ENCODE assay signal across 19 cellular contexts in the genomic region with DNA sequence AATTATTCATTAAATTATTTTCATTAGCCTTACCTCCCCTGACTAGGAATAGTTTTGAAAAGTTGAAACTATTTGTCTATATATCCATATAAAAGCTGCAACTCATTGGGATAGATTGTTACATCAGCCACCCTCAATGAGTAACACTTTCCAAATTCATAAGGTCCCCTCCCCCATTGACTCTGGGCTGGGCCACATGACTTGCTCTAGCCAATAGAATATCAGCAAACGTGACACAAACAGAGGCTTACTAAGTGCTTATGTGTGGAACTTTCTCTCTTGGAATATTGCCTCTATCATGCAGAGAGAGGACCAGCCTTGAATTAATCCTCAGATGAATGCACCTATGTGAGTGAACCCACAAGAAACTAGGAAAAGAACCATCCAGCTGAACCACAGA.
A peak's percentile ranks its signal among the peaks of the same experiment; 100 is the strongest.
DNase-seq lines count a peak whose midpoint lies in the region; ATAC-seq, FAIRE-seq and TF ChIP-seq lines count a peak whose summit lies in the region.
"Had no signal": no experiment of that assay in that cellular context is flagged by ENCODE, and none has a peak within 500 bp of the region (broad histone marks: within the 10 kb centered on the region; RNA-seq: fewer than 3 reads in every experiment).

No MANE protein-coding gene starts in this region.

- no peak overlapping the region for H2BK120ac ChIP-seq in H1 (replicated peaks; ENCODE audit: low read depth, low read length)

- POLR2A ChIA-PET in MCF 10A (lab: Yijun Ruan, JAX) (no interaction called here), H1 (lab: Charles Lee; ENCODE audit: partially characterized antibody) (no interaction called here)

- H2BK15ac ChIP-seq in H1 (ENCODE audit: low read length), result no peak overlapping the region

- H3K23me2 ChIP-seq in H1 (ENCODE audit: low read depth, low read length), result no peaks in the 10 kb centered on the region

- peaks cover 8% of the 10 kb centered on the region for H3K9me3 Mint-ChIP-seq in MCF 10A (ENCODE audit: unreplicated experiment)

- intact Hi-C loops in MCF 10A (cut with micrococcal nuclease) (no loop called here), mammary epithelial cell (cut with micrococcal nuclease) (no loop called here)

- H3K27me3 Mint-ChIP-seq in MCF 10A (ENCODE audit: insufficient read depth, unreplicated experiment), result no peaks in the 10 kb centered on the region
- H3K27me3 Mint-ChIP-seq: CD4-positive, alpha-beta memory T cell had no signal

- no peak for TF ChIP-seq RAD21 in H1 (IDR thresholded peaks at IDR 0.05 in 1 of 2, conservative IDR thresholded peaks at IDR 0.05 in 1 of 2; ENCODE audit: low read depth in 2 of 2, low read length in 2 of 2)

- TF ChIP-seq POLR2A in NB4 (IDR thresholded peaks at IDR 0.05; ENCODE audit: extremely low read depth, insufficient read length), result no peak
- no peak for TF ChIP-seq POLR2A in H1 (IDR thresholded peaks at IDR 0.05; ENCODE audit: control extremely low read depth in 1 of 2, low read depth in 2 of 2, low read length in 2 of 2)

- H3K4me1 ChIP-seq in mammary epithelial cell (ENCODE audit: insufficient read depth, low read length), result no peaks in the 10 kb centered on the region
- H3K4me1 ChIP-seq in H1 (replicated peaks in 1 of 4; ENCODE audit: control insufficient read depth in 3 of 4, insufficient read depth in 4 of 4, low read length in 3 of 4), result peaks cover 0 to 5% (median 0%) of the 10 kb centered on the region in 4 experiments; a peak in 1 of 7 replicates
- H3K4me1 ChIP-seq: BLaER1 had no signal

- H3K4me2 ChIP-seq in mammary epithelial cell (ENCODE audit: insufficient read depth, low read depth, low read length), result no peak overlapping the region
- H3K4me2 ChIP-seq in H1 (ENCODE audit: insufficient read depth in 1 of 2, low read depth in 2 of 2, low read length in 2 of 2), result no peak overlapping the region
- H3K4me2 ChIP-seq: BLaER1 had no signal

- H3K36me3 Mint-ChIP-seq in MCF 10A (ENCODE audit: insufficient read depth, unreplicated experiment), result no peaks in the 10 kb centered on the region
- H3K36me3 Mint-ChIP-seq: CD4-positive, alpha-beta memory T cell had no signal

- no peak overlapping the region for H2AK5ac ChIP-seq in H1 (ENCODE audit: low read depth, low read length)

- no peaks in the 10 kb centered on the region for H3K79me1 ChIP-seq in H1 (ENCODE audit: low read depth, low read length)

- H3K4me3 Mint-ChIP-seq in MCF 10A (ENCODE audit: unreplicated experiment), result no peak overlapping the region
- H3K4me3 Mint-ChIP-seq: CD4-positive, alpha-beta memory T cell had no signal

- no peak for ATAC-seq in GM21529 (IDR thresholded peaks at IDR 0.05; ENCODE audit: unreplicated experiment)

- H2BK5ac ChIP-seq in H1 (ENCODE audit: low read depth, low read length), result no peak overlapping the region

- H3K4ac ChIP-seq in H1 (replicated peaks; ENCODE audit: insufficient read length, low read depth, low read length), result no peak overlapping the region

- no peak overlapping the region for H4K91ac ChIP-seq in H1 (replicated peaks; ENCODE audit: insufficient read length, low read length)

- no peak overlapping the region for H4K8ac ChIP-seq in H1 (ENCODE audit: extremely low read depth, insufficient read depth, low read length)

- dilution Hi-C loops in mammary epithelial cell (cut with HindIII; ENCODE audit: low sequenced_read_pairs), result no loop called here

- no peak overlapping the region for H3K14ac ChIP-seq in H1 (ENCODE audit: insufficient read length)

- H3K9ac ChIP-seq in mammary epithelial cell (ENCODE audit: insufficient read depth, low read length), result no peak overlapping the region
- H3K9ac ChIP-seq in H1 (replicated peaks in 1 of 4; ENCODE audit: extremely low read depth in 1 of 4, low read depth in 3 of 4, low read length in 3 of 4), result no peak overlapping the region
- H3K9ac ChIP-seq: BLaER1 had no signal

- H3K79me2 ChIP-seq in mammary epithelial cell (ENCODE audit: insufficient read depth, low read length), result no peaks in the 10 kb centered on the region
- H3K79me2 ChIP-seq in H1 (ENCODE audit: control insufficient read depth in 1 of 2, insufficient read depth in 2 of 2, low read length in 2 of 2), result no peaks in the 10 kb centered on the region

- DNase-seq in MCF 10A (ENCODE audit: unreplicated experiment), result peak; percentile 9
- no peak for DNase-seq in mammary epithelial cell
- peak; percentile 2 for DNase-seq in NB4 (ENCODE audit: low read depth)
- DNase-seq in H1 (ENCODE audit: low read depth in 1 of 2, low spot score in 2 of 2), result no peak
- no peak for DNase-seq in HTR-8/SVneo (ENCODE audit: insufficient read length, low spot score)
- DNase-seq in midbrain (lab: John Stamatoyannopoulos, UW), result no peak
- DNase-seq: Calu3; CD4-positive, alpha-beta memory T cell; MG63; NCI-H1105 treated with DMSO at 0.1 percent for 48 hours; NCI-H1694; NCI-H2081 treated with DMSO at 0.1 percent for 48 hours; NCI-H446 treated with DMSO at 0.1 percent for 48 hours; NK-92 treated with Interleukin-12 subunit alpha and Interleukin-12 subunit beta, amount 100 ng/mL, for 24 hours; Right ventricle myocardium superior had no signal

- 38% methylated on average over 1 of the region's 1 CpG for WGBS in mammary epithelial cell (ENCODE audit: low coverage, missing lambda C conversion rate)
- 82% methylated on average over 1 of the region's 1 CpG; no CpG with 5 or more reads in 1 of the 2 experiments for WGBS in H1 (ENCODE audit: extremely low coverage in 1 of 2, insufficient coverage in 1 of 2, insufficient read length in 1 of 2, insufficient replicate concordance in 2 of 2, low coverage in 1 of 2, low lambda C conversion rate in 2 of 2, missing lambda C conversion rate in 1 of 2), 2 experiments

- in situ Hi-C loops in mammary epithelial cell (cut with MboI; ENCODE audit: low sequenced_read_pairs in 2 of 2), result no loop called here

- H3K9me3 ChIP-seq in mammary epithelial cell (replicated peaks; ENCODE audit: insufficient read depth, low read length), result no peaks in the 10 kb centered on the region
- peaks cover 0 to 3% of the 10 kb centered on the region in 2 experiments; a peak in 1 of 4 replicates for H3K9me3 ChIP-seq in H1 (ENCODE audit: insufficient read depth in 2 of 2, low read depth in 1 of 2, low read length in 1 of 2)
- H3K9me3 ChIP-seq: BLaER1 had no signal

- H3K4me3 ChIP-seq in mammary epithelial cell (replicated peaks in 1 of 3; ENCODE audit: insufficient read depth in 1 of 3, low read depth in 2 of 3, low read length in 3 of 3) (no peak overlapping the region), NB4 (ENCODE audit: low read depth, low read length) (no peak overlapping the region), H1 (ENCODE audit: extremely low read depth in 1 of 4, insufficient read depth in 2 of 4, low read depth in 3 of 4, low read length in 4 of 4) (no peak overlapping the region)
- H3K4me3 ChIP-seq: BLaER1, MG63 had no signal

- H4K20me1 ChIP-seq in mammary epithelial cell (ENCODE audit: insufficient read depth, low read length), result no peaks in the 10 kb centered on the region
- no peaks in the 10 kb centered on the region for H4K20me1 ChIP-seq in H1 (replicated peaks in 1 of 2; ENCODE audit: control insufficient read depth in 1 of 2, insufficient read depth in 2 of 2, low read length in 2 of 2)
- H4K20me1 ChIP-seq: BLaER1 had no signal

- H3K23ac ChIP-seq in H1 (ENCODE audit: insufficient read length), result no peak overlapping the region

- H3K27ac Mint-ChIP-seq in MCF 10A (ENCODE audit: low read depth, unreplicated experiment), result no peak overlapping the region
- H3K27ac Mint-ChIP-seq: CD4-positive, alpha-beta memory T cell had no signal

- no peak overlapping the region for H2BK12ac ChIP-seq in H1 (ENCODE audit: low read depth, low read length)

- BruUV-seq in MCF 10A (replicated peaks; lab: Mats Ljungman, UMichigan) (no TSS peak), mammary epithelial cell (replicated peaks; lab: Mats Ljungman, UMichigan) (no TSS peak)

- no peak for FAIRE-seq in H1 (lab: Jason Lieb, UNC)
- FAIRE-seq in HTR-8/SVneo (lab: Jason Lieb, UNC), result no peak
- FAIRE-seq: A204.1, RCC 7860 had no signal

- H3K56ac ChIP-seq in H1 (replicated peaks; ENCODE audit: insufficient read length, low read depth, low read length), result no peak overlapping the region

- CTCF ChIA-PET in MCF 10A (lab: Yijun Ruan, JAX), result no interaction called here
- CTCF ChIA-PET in mammary epithelial cell (lab: Charles Lee; ENCODE audit: low non-redundant PET), result no interaction called here
- CTCF ChIA-PET in H1 (lab: Charles Lee; ENCODE audit: partially characterized antibody), result no interaction called here

- no peak overlapping the region for H3K27ac ChIP-seq in mammary epithelial cell (ENCODE audit: insufficient read depth, low read depth, low read length)
- no peak overlapping the region for H3K27ac ChIP-seq in H1 (ENCODE audit: low read depth, low read length)
- H3K27ac ChIP-seq: BLaER1 had no signal

- H4K5ac ChIP-seq in H1 (ENCODE audit: insufficient read length, low read depth, low read length), result no peak overlapping the region

- no peaks in the 10 kb centered on the region for H3K4me1 Mint-ChIP-seq in MCF 10A (ENCODE audit: insufficient read depth, unreplicated experiment)
- H3K4me1 Mint-ChIP-seq: CD4-positive, alpha-beta memory T cell had no signal

- no peak overlapping the region for H2BK20ac ChIP-seq in H1 (ENCODE audit: low read length)

- H3K27me3 ChIP-seq in mammary epithelial cell (ENCODE audit: insufficient read depth, low read length) (no peaks in the 10 kb centered on the region), H1 (replicated peaks in 1 of 4; ENCODE audit: control insufficient read depth in 3 of 4, extremely low read depth in 1 of 4, insufficient read depth in 3 of 4, low read length in 3 of 4) (no peaks in the 10 kb centered on the region)
- H3K27me3 ChIP-seq: BLaER1, MG63 had no signal

- H3K18ac ChIP-seq in H1 (ENCODE audit: extremely low read depth, low read length), result no peak overlapping the region

- no peak overlapping the region for H2AFZ ChIP-seq in mammary epithelial cell (ENCODE audit: low read depth, low read length)
- no peak overlapping the region for H2AFZ ChIP-seq in H1 (ENCODE audit: low read length)

- no peak for TF ChIP-seq EP300 in H1 (IDR thresholded peaks at IDR 0.05; ENCODE audit: borderline replicate concordance in 1 of 2, low read depth in 2 of 2, low read length in 2 of 2)

- TF ChIP-seq CTCF in MCF 10A (IDR thresholded peaks at IDR 0.05; ENCODE audit: unreplicated experiment), result no peak
- TF ChIP-seq CTCF in mammary epithelial cell (conservative IDR thresholded peaks at IDR 0.05 in 1 of 2, IDR thresholded peaks at IDR 0.05 in 1 of 2; ENCODE audit: extremely low read depth in 1 of 2, insufficient read depth in 1 of 2, low read depth in 1 of 2, low read length in 2 of 2), result no peak
- no peak for TF ChIP-seq CTCF in NB4 (IDR thresholded peaks at IDR 0.05; ENCODE audit: low read depth, low read length)
- no peak for TF ChIP-seq CTCF in H1 (IDR thresholded peaks at IDR 0.05; ENCODE audit: control extremely low read depth in 1 of 3, insufficient read depth in 1 of 3, low read depth in 1 of 3, low read length in 3 of 3)

- H3K36me3 ChIP-seq in mammary epithelial cell (ENCODE audit: insufficient read depth, low read length) (no peaks in the 10 kb centered on the region), H1 (ENCODE audit: control insufficient read depth in 2 of 4, insufficient read depth in 4 of 4, low read length in 3 of 4) (no peaks in the 10 kb centered on the region)
- H3K36me3 ChIP-seq: BLaER1, MG63 had no signal

Comparison
In these comparisons a context has a peak if more than half of its experiments do, and no peak if none do; other contexts are left out.
1. DNase-seq: peak in MCF 10A (single experiment) and NB4 (single experiment); none in mammary epithelial cell (single experiment), H1 (0 of 2), HTR-8/SVneo (single experiment) and midbrain (single experiment).